ENCODE assay signal across 25 cellular contexts in the genomic region with DNA sequence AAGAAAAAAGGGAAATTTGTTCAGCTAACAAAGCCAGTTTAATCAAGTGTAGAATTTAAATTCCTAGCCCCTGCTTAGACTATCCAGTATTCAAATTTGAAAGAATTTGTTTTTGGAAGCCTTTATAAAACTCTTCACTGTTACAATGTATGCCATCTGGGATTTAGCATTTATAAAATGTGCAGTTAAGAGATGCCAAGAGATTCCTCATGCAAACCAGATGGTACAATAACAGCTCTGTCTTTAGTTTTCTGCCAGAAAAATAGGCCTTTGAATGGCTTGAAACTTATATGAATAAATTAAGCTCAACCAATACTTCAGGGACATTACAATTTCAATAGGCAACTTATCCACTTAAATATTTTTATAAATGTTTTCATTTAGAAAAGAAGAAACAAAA. TPM values are rescaled to one million over a fixed set of nuclear protein-coding genes. Genes with fewer than 3 reads are reported as not detected.
DNase-seq lines count a peak whose midpoint lies in the region; ATAC-seq, FAIRE-seq and TF ChIP-seq lines count a peak whose summit lies in the region.
"Had no signal": no experiment of that assay in that cellular context is flagged by ENCODE, and none has a peak within 500 bp of the region (broad histone marks: within the 10 kb centered on the region; RNA-seq: fewer than 3 reads in every experiment).

No MANE protein-coding gene starts in this region.

- no peak for ATAC-seq in SK-N-SH treated with all-trans-retinoic acid at 6 μM for 48 hours
- no peak for ATAC-seq in activated T-helper 17 cell treated with anti-CD3 and anti-CD28 coated beads, Interleukin-2, amount 50 U/mL, for 72 hours (replicated peaks)
- ATAC-seq: K562 had no signal

- H3K4me2 ChIP-seq in SK-N-SH: no peak overlapping the region

- no peaks in the 10 kb centered on the region for H3K9me3 ChIP-seq in SK-N-SH
- H3K9me3 ChIP-seq in ovary: no peaks in the 10 kb centered on the region

- H3K4me1 ChIP-seq in SK-N-SH (ENCODE audit: control insufficient read depth in 1 of 2, insufficient read depth in 2 of 2, low read depth in 1 of 2, low read length in 1 of 2) (no peaks in the 10 kb centered on the region), ovary (ENCODE audit: insufficient read depth) (no peaks in the 10 kb centered on the region)

- TF ChIP-seq RAD21 in SK-N-SH (IDR thresholded peaks at IDR 0.05; ENCODE audit: low read length): no peak

- no peak for TF ChIP-seq POLR2A in ovary (IDR thresholded peaks at IDR 0.05)

- H3K4me3 ChIP-seq in SK-N-SH (ENCODE audit: low read depth in 2 of 2, low read length in 1 of 2) (no peak overlapping the region), ovary (no peak overlapping the region)
- H3K4me3 ChIP-seq: K562, SK-N-MC had no signal

- H3K27me3 Mint-ChIP-seq in brain: peaks cover 57% of the 10 kb centered on the region
- H3K27me3 Mint-ChIP-seq in activated T-helper 17 cell treated with anti-CD3 and anti-CD28 coated beads, Interleukin-2, amount 50 U/mL, for 72 hours: peaks cover 51% of the 10 kb centered on the region

- no peaks in the 10 kb centered on the region for H3K36me3 Mint-ChIP-seq in brain
- no peaks in the 10 kb centered on the region for H3K36me3 Mint-ChIP-seq in activated T-helper 17 cell treated with anti-CD3 and anti-CD28 coated beads, Interleukin-2, amount 50 U/mL, for 72 hours (ENCODE audit: low read depth)

- TF ChIP-seq CTCF in SK-N-SH (IDR thresholded peaks at IDR 0.05) (no peak), brain (conservative IDR thresholded peaks at IDR 0.05) (no peak), ovary (IDR thresholded peaks at IDR 0.05) (no peak)

- DNase-seq in SK-N-SH: no peak
- DNase-seq in frontal cortex (ENCODE audit: low spot score in 2 of 2): no peak
- DNase-seq in head of caudate nucleus: no peak
- DNase-seq in activated CD8-positive, alpha-beta memory T cell treated with anti-CD3 and anti-CD28 coated beads, Interleukin-2, amount 50 U/mL, for 48 hours: no peak
- no peak for DNase-seq in ovary
- DNase-seq: 8988T; CD4-positive, alpha-beta T cell; DMS53; MV-4-11; NCI-H1417 treated with DMSO at 0.1 percent for 48 hours; NCI-H2029; NCI-H2171; NCI-H774; Right ventricle myocardium superior had no signal

- H3K36me3 ChIP-seq in SK-N-SH (replicated peaks in 1 of 2; ENCODE audit: control insufficient read depth in 1 of 2, insufficient read depth in 2 of 2, low read length in 1 of 2): no peaks in the 10 kb centered on the region
- H3K36me3 ChIP-seq in ovary: no peaks in the 10 kb centered on the region

- no peak overlapping the region for H2AFZ ChIP-seq in SK-N-SH (ENCODE audit: low read depth)

- no peak overlapping the region for H3K9ac ChIP-seq in SK-N-SH

- H3K9me3 Mint-ChIP-seq in brain: peaks cover 0 to 3% (median 0%) of the 10 kb centered on the region in 5 experiments
- no peaks in the 10 kb centered on the region for H3K9me3 Mint-ChIP-seq in activated T-helper 17 cell treated with anti-CD3 and anti-CD28 coated beads, Interleukin-2, amount 50 U/mL, for 72 hours
- H3K9me3 Mint-ChIP-seq: CD4-positive, alpha-beta T cell had no signal

- no peaks in the 10 kb centered on the region for H3F3A ChIP-seq in SK-N-SH (replicated peaks; ENCODE audit: insufficient read depth)

- peak overlapping the region in 2 of 5 experiments; percentile 1 to 45 for H3K4me3 Mint-ChIP-seq in brain
- H3K4me3 Mint-ChIP-seq in activated T-helper 17 cell treated with anti-CD3 and anti-CD28 coated beads, Interleukin-2, amount 50 U/mL, for 72 hours: no peak overlapping the region
- H3K4me3 Mint-ChIP-seq: CD4-positive, alpha-beta T cell had no signal

- peak overlapping the region in 3 of 5 experiments; percentile 9 to 90 (median 88) for H3K27ac Mint-ChIP-seq in brain
- no peak overlapping the region for H3K27ac Mint-ChIP-seq in activated T-helper 17 cell treated with anti-CD3 and anti-CD28 coated beads, Interleukin-2, amount 50 U/mL, for 72 hours
- H3K27ac Mint-ChIP-seq: CD4-positive, alpha-beta T cell had no signal

- peaks cover 29% of the 10 kb centered on the region for H3K4me1 Mint-ChIP-seq in brain
- peaks cover 5% of the 10 kb centered on the region for H3K4me1 Mint-ChIP-seq in activated T-helper 17 cell treated with anti-CD3 and anti-CD28 coated beads, Interleukin-2, amount 50 U/mL, for 72 hours

- POLR2A ChIA-PET in SK-N-SH (lab: Yijun Ruan, JAX): no interaction called here

- H3K9me2 ChIP-seq in SK-N-SH: no peaks in the 10 kb centered on the region

- H4K20me1 ChIP-seq in SK-N-SH (ENCODE audit: insufficient read depth): no peaks in the 10 kb centered on the region

- CTCF ChIA-PET in SK-N-SH (lab: Yijun Ruan, JAX): interaction anchor here (0.7 kb wide), 2 partner anchors 59 to 1804 kb away, joined by 3 read pairs; no protein-coding TSS in a partner anchor

- H3K27ac ChIP-seq in SK-N-SH (ENCODE audit: low read depth in 2 of 2, low read length in 1 of 2) (no peak overlapping the region), ovary (no peak overlapping the region)
- H3K27ac ChIP-seq: SK-N-MC had no signal

- FAIRE-seq in frontal cortex (lab: Jason Lieb, UNC): peak; percentile 8
- FAIRE-seq: K562, RCC 7860 had no signal

- H3K79me2 ChIP-seq in SK-N-SH (ENCODE audit: insufficient read depth): no peaks in the 10 kb centered on the region

- intact Hi-C loops in head of caudate nucleus (cut with DNase I): no loop called here
- intact Hi-C loops in ovary (cut with DNase I): no loop called here

- no peak for TF ChIP-seq EP300 in SK-N-SH (IDR thresholded peaks at IDR 0.05; ENCODE audit: borderline replicate concordance in 1 of 2, low read depth in 1 of 2, low read length in 1 of 2)
- no peak for TF ChIP-seq EP300 in ovary (IDR thresholded peaks at IDR 0.05)

- H3K27me3 ChIP-seq in SK-N-SH (ENCODE audit: insufficient read depth) (peaks cover 4% of the 10 kb centered on the region; the same call in 1 of the 2 replicates), ovary (no peaks in the 10 kb centered on the region)

TF ChIP-seq in SK-N-SH treated with all-trans-retinoic acid at 6 μM for 48 hours, 23 proteins besides CTCF, POLR2A, EP300 and RAD21 (continues in another document):
- TF ChIP-seq TCF4 (CRISPR knock-in tag; IDR thresholded peaks at IDR 0.05; ENCODE audit: borderline replicate concordance) (peak; percentile 35; the same call in 1 of the 2 replicates), TOX (CRISPR knock-in tag; IDR thresholded peaks at IDR 0.05; ENCODE audit: borderline replicate concordance) (no peak)

TF ChIP-seq in SK-N-SH, 30 proteins besides CTCF, POLR2A, EP300 and RAD21 (continues in another document):
- TF ChIP-seq, protein P1, sequence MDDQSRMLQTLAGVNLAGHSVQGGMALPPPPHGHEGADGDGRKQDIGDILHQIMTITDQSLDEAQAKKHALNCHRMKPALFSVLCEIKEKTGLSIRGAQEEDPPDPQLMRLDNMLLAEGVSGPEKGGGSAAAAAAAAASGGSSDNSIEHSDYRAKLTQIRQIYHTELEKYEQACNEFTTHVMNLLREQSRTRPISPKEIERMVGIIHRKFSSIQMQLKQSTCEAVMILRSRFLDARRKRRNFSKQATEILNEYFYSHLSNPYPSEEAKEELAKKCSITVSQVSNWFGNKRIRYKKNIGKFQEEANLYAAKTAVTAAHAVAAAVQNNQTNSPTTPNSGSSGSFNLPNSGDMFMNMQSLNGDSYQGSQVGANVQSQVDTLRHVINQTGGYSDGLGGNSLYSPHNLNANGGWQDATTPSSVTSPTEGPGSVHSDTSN (IDR thresholded peaks at IDR 0.05): no peak
- TF ChIP-seq, protein P2, sequence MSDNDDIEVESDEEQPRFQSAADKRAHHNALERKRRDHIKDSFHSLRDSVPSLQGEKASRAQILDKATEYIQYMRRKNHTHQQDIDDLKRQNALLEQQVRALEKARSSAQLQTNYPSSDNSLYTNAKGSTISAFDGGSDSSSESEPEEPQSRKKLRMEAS (IDR thresholded peaks at IDR 0.05; ENCODE audit: low read depth): no peak
- TF ChIP-seq FOXJ3 (CRISPR knock-in tag; IDR thresholded peaks at IDR 0.05): no peak
- TF ChIP-seq GABPA (IDR thresholded peaks at IDR 0.05; ENCODE audit: low read depth): no peak
- no peak for TF ChIP-seq JUND (IDR thresholded peaks at IDR 0.05)
- no peak for TF ChIP-seq POLR2AphosphoS5 (IDR thresholded peaks at IDR 0.05; ENCODE audit: low read depth, low read length)
- TF ChIP-seq NRF1 (IDR thresholded peaks at IDR 0.05; ENCODE audit: low read depth, low read length): no peak
- no peak for TF ChIP-seq MEF2A (IDR thresholded peaks at IDR 0.05; ENCODE audit: borderline replicate concordance, low read depth)
- no peak for TF ChIP-seq EZH2phosphoT487 (IDR thresholded peaks at IDR 0.05; ENCODE audit: borderline replicate concordance, low read depth)

RNA-seq across cellular contexts. Expression of a gene that starts 6.8 kb away (rescaled TPM):
- not detected in 2 replicates for polyA plus RNA-seq in SK-N-SH (2012; rRNA removed)
- not detected in 2 replicates for polyA plus RNA-seq in SK-N-SH (2012; cell fraction: cytosol; rRNA removed)
- polyA plus RNA-seq in SK-N-SH (2012; cell fraction: nucleus; rRNA removed): not detected in 2 replicates
- not detected for polyA plus RNA-seq in brain (ENCODE audit: insufficient read depth, low read depth, low replicate concordance)
- total RNA-seq in frontal cortex: under 0.01 TPM
- total RNA-seq in activated T-helper 17 cell treated with anti-CD3 and anti-CD28 coated beads, Interleukin-2, amount 50 U/mL, for 72 hours: not detected
- under 1 TPM in 2 of 7 donors, not detected in 5; under 0.01 to 0.05 TPM for total RNA-seq in ovary
- polyA plus RNA-seq in ovary: under 1 TPM in 1 of 2 donors, not detected in 1; 0.04 TPM
- total RNA-seq: CD4-positive, alpha-beta T cell; H4; K562; NCI-H460; OCI-LY7; Right ventricle myocardium superior had no signal
- polyA plus RNA-seq: BJ, K562 had no signal

RNA-seq across cellular contexts. Expression of a gene that starts 15.4 kb away (rescaled TPM):
- polyA plus RNA-seq in SK-N-SH (2012; rRNA removed) (not detected in 2 replicates), brain (ENCODE audit: insufficient read depth, low read depth, low replicate concordance) (not detected), ovary (1 to 10 TPM in 1 of 2 donors, under 1 TPM in 1; 0.37 to 1.1 TPM)
- not detected in 2 replicates for polyA plus RNA-seq in SK-N-SH (2012; cell fraction: cytosol; rRNA removed)
- 0.02 TPM in 1 of 2 replicates, not detected in the other for polyA plus RNA-seq in SK-N-SH (2012; cell fraction: nucleus; rRNA removed)
- total RNA-seq in frontal cortex (not detected), ovary (under 1 TPM in 1 of 7 donors, not detected in 6; 0.36 TPM)
- total RNA-seq in activated T-helper 17 cell treated with anti-CD3 and anti-CD28 coated beads, Interleukin-2, amount 50 U/mL, for 72 hours: not detected
- total RNA-seq: CD4-positive, alpha-beta T cell; H4; K562; NCI-H460; OCI-LY7; Right ventricle myocardium superior had no signal
- polyA plus RNA-seq: AG04450, BJ, K562 had no signal

RNA-seq across cellular contexts. Expression of a gene that starts 51.3 kb away (rescaled TPM):
- 1.0 and 1.8 TPM in 2 replicates for polyA plus RNA-seq in SK-N-SH (2012; rRNA removed)
- 0.98 and 1.7 TPM in 2 replicates for polyA plus RNA-seq in SK-N-SH (2012; cell fraction: cytosol; rRNA removed)
- polyA plus RNA-seq in SK-N-SH (2012; cell fraction: nucleus; rRNA removed): 1.3 and 1.7 TPM in 2 replicates
- 27.2 TPM for polyA plus RNA-seq in brain (ENCODE audit: insufficient read depth, low read depth, low replicate concordance)
- 87.2 TPM for total RNA-seq in frontal cortex
- total RNA-seq in activated T-helper 17 cell treated with anti-CD3 and anti-CD28 coated beads, Interleukin-2, amount 50 U/mL, for 72 hours: not detected
- total RNA-seq in ovary: 1 to 10 TPM in 2 of 7 donors, under 1 TPM in 2, not detected in 3; 0.28 to 6.0 (median 0.90) TPM
- polyA plus RNA-seq in ovary: under 1 TPM; 0.22 to 0.47 TPM
- total RNA-seq: CD4-positive, alpha-beta T cell; NCI-H460 had no signal
- polyA plus RNA-seq: BJ had no signal

Comparison
In these comparisons a context has a peak if more than half of its experiments do, and no peak if none do; other contexts are left out.
1. RNA of a gene that starts 51.3 kb away (total RNA-seq): 87.2 TPM in frontal cortex (single experiment); 0.28 to 6.0 TPM in ovary and not detected in activated T-helper 17 cell treated with anti-CD3 and anti-CD28 coated beads, Interleukin-2, amount 50 U/mL, for 72 hours; every median in the first group is over 10 times any median in the second.